ENCODE assay signal across 1 cellular context in genomic region chr16:19417640-19418039, GRCh38.
A peak's percentile ranks its signal among the peaks of the same experiment; 100 is the strongest.
TF ChIP-seq lines count a peak whose summit lies in the region.

Gene TMC5 (plus strand): TSS chr16:19417883. CDS start chr16:19440039, 22,156 bp downstream.

TF ChIP-seq in K562, 482 proteins besides CTCF, POLR2A, EP300 and RAD21 (continued from another document):
- TF ChIP-seq MGA (IDR thresholded peaks at IDR 0.05): 0 out of 2 replicates have a peak, but pooled peaks have one; percentile 38
- no peak for TF ChIP-seq NFYB (IDR thresholded peaks at IDR 0.05; ENCODE audit: extremely low read depth, insufficient read length)
- TF ChIP-seq ATF6 (CRISPR knock-in tag; IDR thresholded peaks at IDR 0.05): no peak
- no peak for TF ChIP-seq ZNF551 (CRISPR knock-in tag; IDR thresholded peaks at IDR 0.05)
- TF ChIP-seq FOXJ2 (tag; IDR thresholded peaks at IDR 0.05): 0 out of 2 replicates have a peak, but pooled peaks have one; percentile 40
- TF ChIP-seq E2F6 (IDR thresholded peaks at IDR 0.05; ENCODE audit: borderline replicate concordance in 1 of 2, extremely low read depth in 1 of 2, insufficient read depth in 1 of 2, insufficient read length in 1 of 2, low read depth in 1 of 2, low read length in 1 of 2, poor library complexity in 1 of 2, severe bottlenecking in 1 of 2): peak; percentile 53 to 56
- TF ChIP-seq BHLHE40 (IDR thresholded peaks at IDR 0.05; ENCODE audit: low read length): peak; percentile 46; the same call in 1 of the 2 replicates
- TF ChIP-seq JUNB (CRISPR knock-in tag; conservative IDR thresholded peaks at IDR 0.05): no peak
